Comparison of ENCODE assay signal across 20 cellular contexts in the genomic region with DNA sequence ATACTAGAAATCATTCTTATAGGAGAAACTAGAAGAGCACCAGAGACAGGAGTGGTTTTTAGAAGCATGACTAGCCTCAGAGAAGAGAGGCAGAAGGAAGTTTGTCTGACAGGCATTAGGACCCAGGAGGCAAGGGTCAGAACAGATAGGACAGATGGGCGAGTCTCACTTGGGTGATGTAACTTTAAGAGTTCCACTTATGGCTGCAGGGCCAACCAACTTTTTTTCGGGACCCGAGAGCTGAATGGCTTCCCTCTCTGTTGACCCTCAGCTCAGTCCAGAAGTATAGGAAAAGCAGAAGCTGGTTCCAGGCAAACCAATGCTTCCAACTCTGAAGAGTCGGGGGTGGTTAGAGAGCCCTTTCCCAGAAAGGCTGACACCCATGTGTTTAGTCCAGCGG.
A peak's percentile ranks its signal among the peaks of the same experiment; 100 is the strongest.
DNase-seq lines count a peak whose midpoint lies in the region; TF ChIP-seq lines count a peak whose summit lies in the region.
"Had no signal": no experiment of that assay in that cellular context is flagged by ENCODE, and none has a peak within 500 bp of the region (broad histone marks: within the 10 kb centered on the region; RNA-seq: fewer than 3 reads in every experiment).

No MANE protein-coding gene starts in this region.

- H3K27ac ChIP-seq in endodermal cell (ENCODE audit: low read depth, low read length), result no peak overlapping the region
- H3K27ac ChIP-seq: 22Rv1, BLaER1, C4-2B, GM23248 had no signal

- no peaks in the 10 kb centered on the region for H3K36me3 ChIP-seq in endodermal cell (ENCODE audit: control insufficient read depth, insufficient read depth, low read length)
- H3K36me3 ChIP-seq: BLaER1 had no signal

- H3K27me3 ChIP-seq in endodermal cell (ENCODE audit: control insufficient read depth, insufficient read depth, low read length, poor library complexity, severe bottlenecking), result no peaks in the 10 kb centered on the region
- H3K27me3 ChIP-seq: BLaER1 had no signal

- no peaks in the 10 kb centered on the region for H3K27me3 Mint-ChIP-seq in endodermal cell (ENCODE audit: insufficient read depth)
- H3K27me3 Mint-ChIP-seq in activated T-helper 1 cell treated with anti-CD3 and anti-CD28 coated beads, Interleukin-12 subunit alpha, Interleukin-12 subunit beta, Interleukin-2, Interleukin-4 antibody, amounts not matched to agents 30 ng/mL and 10 ng/mL and 1 ng/mL, durations not matched to agents 14 hours and 24 hours and 36 hours (ENCODE audit: insufficient read depth), result no peaks in the 10 kb centered on the region
- H3K27me3 Mint-ChIP-seq: B cell; CD4-positive, CD25-positive, alpha-beta regulatory T cell had no signal

- DNase-seq in DMS 273 (lab: John Stamatoyannopoulos, UW; ENCODE audit: unreplicated experiment) (peak; percentile 1), DMS 273 treated with DMSO at 0.1 percent for 48 hours (lab: John Stamatoyannopoulos, UW) (no peak), OCI-M1 (lab: John Stamatoyannopoulos, UW) (peak; percentile 23), endodermal cell (no peak), epidermal melanocyte (ENCODE audit: insufficient read length, low spot score) (no peak), NCI-H2227 (lab: John Stamatoyannopoulos, UW; ENCODE audit: unreplicated experiment) (no peak)
- DNase-seq in activated T-helper 1 cell treated with anti-CD3 and anti-CD28 coated beads, Interleukin-12 subunit alpha, Interleukin-12 subunit beta, Interleukin-2, Interleukin-4 antibody, amounts not matched to agents 30 ng/mL and 10 ng/mL and 1 ng/mL, durations not matched to agents 14 hours and 24 hours and 36 hours (ENCODE audit: low spot score), result no peak
- DNase-seq: Caco-2; CD4-positive, CD25-positive, alpha-beta regulatory T cell; CD8-positive, alpha-beta T cell; DMS53; DMS79 treated with DMSO at 0.1 percent for 48 hours; GF-D8; GM23248; H7; HCEC 1CT had no signal

- H3K36me3 Mint-ChIP-seq in endodermal cell (ENCODE audit: low read depth), result no peaks in the 10 kb centered on the region
- H3K36me3 Mint-ChIP-seq in activated T-helper 1 cell treated with anti-CD3 and anti-CD28 coated beads, Interleukin-12 subunit alpha, Interleukin-12 subunit beta, Interleukin-2, Interleukin-4 antibody, amounts not matched to agents 30 ng/mL and 10 ng/mL and 1 ng/mL, durations not matched to agents 14 hours and 24 hours and 36 hours (ENCODE audit: low read depth), result no peaks in the 10 kb centered on the region
- H3K36me3 Mint-ChIP-seq: CD8-positive, alpha-beta T cell had no signal

- H3K4me1 Mint-ChIP-seq in endodermal cell, result peaks cover 24% of the 10 kb centered on the region
- no peaks in the 10 kb centered on the region for H3K4me1 Mint-ChIP-seq in activated T-helper 1 cell treated with anti-CD3 and anti-CD28 coated beads, Interleukin-12 subunit alpha, Interleukin-12 subunit beta, Interleukin-2, Interleukin-4 antibody, amounts not matched to agents 30 ng/mL and 10 ng/mL and 1 ng/mL, durations not matched to agents 14 hours and 24 hours and 36 hours (ENCODE audit: low read depth)
- H3K4me1 Mint-ChIP-seq: CD4-positive, CD25-positive, alpha-beta regulatory T cell had no signal

- H3K9ac ChIP-seq in endodermal cell (ENCODE audit: extremely low read depth, low read length, poor library complexity, severe bottlenecking), result no peak overlapping the region
- H3K9ac ChIP-seq: BLaER1, GM23248 had no signal

- no peak overlapping the region for H3K4me3 Mint-ChIP-seq in endodermal cell
- no peak overlapping the region for H3K4me3 Mint-ChIP-seq in activated T-helper 1 cell treated with anti-CD3 and anti-CD28 coated beads, Interleukin-12 subunit alpha, Interleukin-12 subunit beta, Interleukin-2, Interleukin-4 antibody, amounts not matched to agents 30 ng/mL and 10 ng/mL and 1 ng/mL, durations not matched to agents 14 hours and 24 hours and 36 hours
- H3K4me3 Mint-ChIP-seq: B cell; CD4-positive, CD25-positive, alpha-beta regulatory T cell; CD8-positive, alpha-beta T cell had no signal

- intact Hi-C loops in activated T-helper 1 cell treated with anti-CD3 and anti-CD28 coated beads, Interleukin-12 subunit alpha, Interleukin-12 subunit beta, Interleukin-2, Interleukin-4 antibody, amounts not matched to agents 30 ng/mL and 10 ng/mL and 1 ng/mL, durations not matched to agents 14 hours and 24 hours and 36 hours (cut with micrococcal nuclease), result no loop called here

- WGBS in endodermal cell (ENCODE audit: insufficient coverage in 1 of 2, insufficient read length in 1 of 2), 2 experiments, result 90 to 93% methylated on average over 5 of the region's 5 CpGs

- H3K9me3 ChIP-seq in endodermal cell (ENCODE audit: control insufficient read depth, low read length), result peaks cover 17% of the 10 kb centered on the region
- H3K9me3 ChIP-seq: Caco-2 had no signal

- no peak for TF ChIP-seq CTCF in endodermal cell (conservative IDR thresholded peaks at IDR 0.05)

- peaks cover 3% of the 10 kb centered on the region for H3K4me1 ChIP-seq in endodermal cell (ENCODE audit: control insufficient read depth, insufficient read depth, low read length)
- H3K4me1 ChIP-seq: BLaER1, Caco-2 had no signal

- H3K27ac Mint-ChIP-seq in endodermal cell, result no peak overlapping the region
- H3K27ac Mint-ChIP-seq in activated T-helper 1 cell treated with anti-CD3 and anti-CD28 coated beads, Interleukin-12 subunit alpha, Interleukin-12 subunit beta, Interleukin-2, Interleukin-4 antibody, amounts not matched to agents 30 ng/mL and 10 ng/mL and 1 ng/mL, durations not matched to agents 14 hours and 24 hours and 36 hours, result no peak overlapping the region
- H3K27ac Mint-ChIP-seq: B cell; CD4-positive, CD25-positive, alpha-beta regulatory T cell; CD8-positive, alpha-beta T cell had no signal

- peaks cover 12% of the 10 kb centered on the region for H3K9me3 Mint-ChIP-seq in endodermal cell
- no peaks in the 10 kb centered on the region for H3K9me3 Mint-ChIP-seq in activated T-helper 1 cell treated with anti-CD3 and anti-CD28 coated beads, Interleukin-12 subunit alpha, Interleukin-12 subunit beta, Interleukin-2, Interleukin-4 antibody, amounts not matched to agents 30 ng/mL and 10 ng/mL and 1 ng/mL, durations not matched to agents 14 hours and 24 hours and 36 hours
- H3K9me3 Mint-ChIP-seq: CD8-positive, alpha-beta T cell had no signal

- H3K4me3 ChIP-seq in endodermal cell (ENCODE audit: low read length), result peak overlapping the region; percentile 60
- H3K4me3 ChIP-seq: BLaER1, GM23248 had no signal

Comparison
In these comparisons a context has a peak if more than half of its experiments do, and no peak if none do; other contexts are left out.
1. DNase-seq: peak in DMS 273 (single experiment) and OCI-M1 (single experiment); none in DMS 273 treated with DMSO at 0.1 percent for 48 hours (single experiment), endodermal cell (single experiment), epidermal melanocyte (single experiment), NCI-H2227 (single experiment) and activated T-helper 1 cell treated with anti-CD3 and anti-CD28 coated beads, Interleukin-12 subunit alpha, Interleukin-12 subunit beta, Interleukin-2, Interleukin-4 antibody, amounts not matched to agents 30 ng/mL and 10 ng/mL and 1 ng/mL, durations not matched to agents 14 hours and 24 hours and 36 hours (single experiment).